ENCODE assay signal across 13 cellular contexts in genomic region chr2:201904529-201905420, GRCh38.
DNase-seq lines count a peak whose midpoint lies in the region; ATAC-seq, FAIRE-seq and TF ChIP-seq lines count a peak whose summit lies in the region.
"Had no signal": no experiment of that assay in that cellular context is flagged by ENCODE, and none has a peak within 500 bp of the region (broad histone marks: within the 10 kb centered on the region; RNA-seq: fewer than 3 reads in every experiment).

No MANE protein-coding gene starts in this region.

- H3K27me3 ChIP-seq in osteoblast (ENCODE audit: insufficient read depth, low read length) (no peaks in the 10 kb centered on the region), HepG2 (ENCODE audit: control insufficient read depth in 1 of 2, insufficient read depth in 2 of 2, low read length in 2 of 2) (peaks cover 0 to 3% of the 10 kb centered on the region in 2 experiments; a peak in 1 of 5 replicates)

- H3K36me3 ChIP-seq in osteoblast (ENCODE audit: insufficient read depth, low read length): no peaks in the 10 kb centered on the region
- H3K36me3 ChIP-seq in HepG2 (replicated peaks in 1 of 2; ENCODE audit: control insufficient read depth in 1 of 2, insufficient read depth in 2 of 2, low read length in 2 of 2): no peaks in the 10 kb centered on the region

- WGBS in HepG2 (ENCODE audit: low lambda C conversion rate): 10% methylated on average over 5 of the region's 5 CpGs

- H3K4me3 Mint-ChIP-seq in Calu3 (ENCODE audit: low read depth, unreplicated experiment): no peak overlapping the region
- H3K4me3 Mint-ChIP-seq: activated T-helper 17 cell treated with anti-CD3 and anti-CD28 coated beads, Interleukin-2, amount 50 U/mL, for 72 hours had no signal

- peak overlapping the region; percentile 12 for H3K4me2 ChIP-seq in osteoblast (ENCODE audit: insufficient read depth, low read length)
- H3K4me2 ChIP-seq in HepG2 (ENCODE audit: low read depth, low read length): no peak overlapping the region

- H3K27ac Mint-ChIP-seq in Calu3 (ENCODE audit: unreplicated experiment): no peak overlapping the region
- H3K27ac Mint-ChIP-seq: activated T-helper 17 cell treated with anti-CD3 and anti-CD28 coated beads, Interleukin-2, amount 50 U/mL, for 72 hours had no signal

- no peak overlapping the region for H3K9ac ChIP-seq in HepG2 (ENCODE audit: insufficient read depth, low read depth, low read length)

- DNase-seq in osteoblast (ENCODE audit: insufficient read length, low spot score, missing footprints) (no peak), DMS 273 treated with DMSO at 0.1 percent for 48 hours (lab: John Stamatoyannopoulos, UW) (no peak), Calu3 (no peak), HepG2 (ENCODE audit: low spot score) (no peak), H54 (ENCODE audit: insufficient read length, low spot score) (no peak)
- DNase-seq: DMS79 treated with DMSO at 0.1 percent for 48 hours; effector CD4-positive, alpha-beta T cell; kidney; NCI-H2227 treated with DMSO at 0.1 percent for 48 hours had no signal

- in situ Hi-C loops in HepG2 (cut with HindIII; ENCODE audit: extremely low pct_ligation_motif_present, low pct_unique_long_range_greater_than_20kb): no loop called here

- BruUV-seq in Calu3 (replicated peaks; lab: Mats Ljungman, UMichigan) (no TSS peak), HepG2 (replicated peaks; lab: Mats Ljungman, UMichigan) (no TSS peak)

- H3K4me1 ChIP-seq in osteoblast (ENCODE audit: insufficient read depth, low read length) (peaks cover 34% of the 10 kb centered on the region), HepG2 (ENCODE audit: insufficient read depth, low read length) (no peaks in the 10 kb centered on the region)

- H3K27ac ChIP-seq in osteoblast (ENCODE audit: low read depth, low read length) (no peak overlapping the region), HepG2 (ENCODE audit: extremely low read length, insufficient read depth, low read length) (no peak overlapping the region)

- H3K9me3 ChIP-seq in osteoblast (ENCODE audit: low read depth, low read length): no peaks in the 10 kb centered on the region
- H3K9me3 ChIP-seq in HepG2 (ENCODE audit: low read length): no peaks in the 10 kb centered on the region

- TF ChIP-seq RAD21 in HepG2 (CRISPR knock-in tag; IDR thresholded peaks at IDR 0.05): no peak

- H2AFZ ChIP-seq in osteoblast (ENCODE audit: low read length) (peak overlapping the region; percentile 74), HepG2 (ENCODE audit: low read length) (no peak overlapping the region)

- H3K9me3 Mint-ChIP-seq in Calu3 (ENCODE audit: low read depth, unreplicated experiment): no peaks in the 10 kb centered on the region
- H3K9me3 Mint-ChIP-seq: activated T-helper 17 cell treated with anti-CD3 and anti-CD28 coated beads, Interleukin-2, amount 50 U/mL, for 72 hours had no signal

- TF ChIP-seq EP300 in HepG2 (IDR thresholded peaks at IDR 0.05; ENCODE audit: low read depth in 2 of 2, low read length in 2 of 2) (no peak), HepG2 (CRISPR knock-in tag; IDR thresholded peaks at IDR 0.05; ENCODE audit: borderline replicate concordance) (no peak)

- H3K36me3 Mint-ChIP-seq in Calu3 (ENCODE audit: insufficient read depth, unreplicated experiment): no peaks in the 10 kb centered on the region

- intact Hi-C loops in Calu3 (cut with micrococcal nuclease; ENCODE audit: unreplicated experiment) (no loop called here), HepG2 (cut with micrococcal nuclease; ENCODE audit: unreplicated experiment) (no loop called here)

- H4K20me1 ChIP-seq in osteoblast (ENCODE audit: insufficient read depth, low read length) (no peaks in the 10 kb centered on the region), HepG2 (ENCODE audit: insufficient read depth, low read length) (no peaks in the 10 kb centered on the region)

- no peaks in the 10 kb centered on the region for H3K79me2 ChIP-seq in osteoblast (ENCODE audit: insufficient read depth, low read length)
- H3K79me2 ChIP-seq in HepG2 (ENCODE audit: insufficient read depth, low read length): no peaks in the 10 kb centered on the region

- ATAC-seq in GM19043 (IDR thresholded peaks at IDR 0.05; ENCODE audit: low read depth, unreplicated experiment) (peak; percentile 88), HG02610 (IDR thresholded peaks at IDR 0.05; ENCODE audit: unreplicated experiment) (peak; percentile 97), HG03520 (IDR thresholded peaks at IDR 0.05; ENCODE audit: unreplicated experiment) (peak; percentile 77), HepG2 (no peak)
- ATAC-seq: activated T-helper 17 cell treated with anti-CD3 and anti-CD28 coated beads, Interleukin-2, amount 50 U/mL, for 72 hours had no signal

- peaks cover 15% of the 10 kb centered on the region for H3K4me1 Mint-ChIP-seq in Calu3 (ENCODE audit: low read depth, unreplicated experiment)

- no peak for TF ChIP-seq CTCF in osteoblast (IDR thresholded peaks at IDR 0.05; ENCODE audit: extremely low read depth, low read depth, low read length)
- no peak for TF ChIP-seq CTCF in Calu3 (IDR thresholded peaks at IDR 0.05; ENCODE audit: unreplicated experiment)
- no peak for TF ChIP-seq CTCF in HepG2 (CRISPR knock-in tag; IDR thresholded peaks at IDR 0.05)

- H3K4me3 ChIP-seq in osteoblast (ENCODE audit: insufficient read depth, low read length) (no peak overlapping the region), HepG2 (replicated peaks in 1 of 3; ENCODE audit: insufficient read depth in 1 of 3, low read depth in 2 of 3, low read length in 3 of 3) (no peak overlapping the region)

- POLR2A ChIA-PET in HepG2 (lab: Yijun Ruan, JAX): no interaction called here

- CTCF ChIA-PET in Calu3 (lab: Charles Lee): interaction anchor here (0.7 kb wide), 1 partner anchor 15 kb away, joined by 4 read pairs; no protein-coding TSS in a partner anchor
- CTCF ChIA-PET in HepG2 (lab: Yijun Ruan, JAX; ENCODE audit: low intra/inter-chr PET ratio, low total read pairs): no interaction called here

- TF ChIP-seq POLR2A in HepG2 (IDR thresholded peaks at IDR 0.05; ENCODE audit: insufficient read depth in 1 of 2, low read depth in 2 of 2, low read length in 2 of 2): no peak
- no peak for TF ChIP-seq POLR2A in H54 (IDR thresholded peaks at IDR 0.05; ENCODE audit: low read depth, low read length)

- FAIRE-seq in HepG2 (lab: Jason Lieb, UNC): no peak
- FAIRE-seq in H54 (lab: Jason Lieb, UNC): no peak
- FAIRE-seq: kidney had no signal

- H3K27me3 Mint-ChIP-seq in Calu3 (ENCODE audit: unreplicated experiment): peaks cover 22% of the 10 kb centered on the region

TF ChIP-seq in HepG2, 621 proteins besides CTCF, POLR2A, EP300 and RAD21:
- no peak for TF ChIP-seq SCMH1 (CRISPR knock-in tag; IDR thresholded peaks at IDR 0.05; ENCODE audit: borderline replicate concordance)
- no peak for TF ChIP-seq HNRNPUL1 (IDR thresholded peaks at IDR 0.05; ENCODE audit: low read depth, low read length)
- no peak for TF ChIP-seq HMG20B (CRISPR knock-in tag; conservative IDR thresholded peaks at IDR 0.05)
- TF ChIP-seq KLF9 (CRISPR knock-in tag; IDR thresholded peaks at IDR 0.05; ENCODE audit: low read depth): no peak
- no peak for TF ChIP-seq NAIF1 (CRISPR knock-in tag; IDR thresholded peaks at IDR 0.05; ENCODE audit: borderline replicate concordance)
- TF ChIP-seq MAFK (conservative IDR thresholded peaks at IDR 0.05 in 1 of 2, IDR thresholded peaks at IDR 0.05 in 1 of 2; ENCODE audit: low read length in 2 of 2): no peak
- TF ChIP-seq FLYWCH1 (CRISPR knock-in tag; IDR thresholded peaks at IDR 0.05): no peak
- no peak for TF ChIP-seq ZNF143 (CRISPR knock-in tag; IDR thresholded peaks at IDR 0.05)
- TF ChIP-seq JUNB (CRISPR knock-in tag; IDR thresholded peaks at IDR 0.05; ENCODE audit: borderline replicate concordance): no peak
- no peak for TF ChIP-seq PHF8 (CRISPR knock-in tag; IDR thresholded peaks at IDR 0.05)
- no peak for TF ChIP-seq ZNF619 (CRISPR knock-in tag; IDR thresholded peaks at IDR 0.05)
- TF ChIP-seq NONO (IDR thresholded peaks at IDR 0.05): no peak
- TF ChIP-seq NONO (CRISPR knock-in tag; conservative IDR thresholded peaks at IDR 0.05): no peak
- TF ChIP-seq ZNF264 (CRISPR knock-in tag; IDR thresholded peaks at IDR 0.05): no peak
- no peak for TF ChIP-seq ZNF510 (CRISPR knock-in tag; IDR thresholded peaks at IDR 0.05; ENCODE audit: low read depth)
- TF ChIP-seq MTF1 (CRISPR knock-in tag; IDR thresholded peaks at IDR 0.05): no peak
- TF ChIP-seq LBX2 (CRISPR knock-in tag; IDR thresholded peaks at IDR 0.05; ENCODE audit: borderline replicate concordance): no peak
- no peak for TF ChIP-seq RELA (CRISPR knock-in tag; IDR thresholded peaks at IDR 0.05)
